Comparison of ENCODE assay signal across 14 cellular contexts in the genomic region with DNA sequence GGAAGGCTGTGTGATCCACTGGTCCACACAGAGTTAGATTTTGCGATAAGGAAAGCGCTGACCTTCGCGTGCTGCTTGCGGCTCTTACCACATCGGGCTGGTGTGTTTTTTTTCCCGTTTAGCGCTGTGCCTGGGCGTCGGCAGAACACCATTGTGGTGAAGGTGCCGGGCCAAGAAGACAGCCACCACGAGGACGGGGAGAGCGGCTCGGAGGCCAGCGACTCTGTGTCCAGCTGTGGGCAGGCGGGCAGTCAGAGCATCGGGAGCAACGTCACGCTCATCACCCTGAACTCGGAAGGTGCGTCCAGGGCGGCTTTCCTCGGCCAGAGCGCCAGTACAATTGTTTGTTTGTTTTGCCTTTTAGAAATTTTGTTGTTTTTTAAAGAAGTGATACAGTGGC. TPM values are rescaled to one million over a fixed set of nuclear protein-coding genes. Genes with fewer than 3 reads are reported as not detected.
A peak's percentile ranks its signal among the peaks of the same experiment; 100 is the strongest.
DNase-seq lines count a peak whose midpoint lies in the region; ATAC-seq and TF ChIP-seq lines count a peak whose summit lies in the region.
"Had no signal": no experiment of that assay in that cellular context is flagged by ENCODE, and none has a peak within 500 bp of the region (broad histone marks: within the 10 kb centered on the region; RNA-seq: fewer than 3 reads in every experiment).

No MANE protein-coding gene starts in this region.

- DNase-seq in activated effector memory CD4-positive, alpha-beta T cell treated with anti-CD3 and anti-CD28 coated beads, Interleukin-2, amount 50 U/mL, for 16 hours, result peak; percentile 48
- DNase-seq in activated effector memory CD4-positive, alpha-beta T cell treated with Interleukin-2 at 50 U/mL for 16 hours, result no peak
- no peak for DNase-seq in activated B cell treated with CpG ODN at 0.5 μM for 24 hours
- peak; percentile 77 for DNase-seq in mesenteric fat pad (ENCODE audit: low spot score)
- DNase-seq in sciatic nerve (ENCODE audit: low spot score), result peak; percentile 41
- no peak for DNase-seq in stimulated activated CD4-positive, alpha-beta T cell treated with anti-CD3 and anti-CD28 coated beads, Interleukin-2, amount 100 ng/mL, for 24 hours
- DNase-seq: C1 segment of cervical spinal cord; CD4-positive, alpha-beta memory T cell; DMS79; H7 had no signal

- no peaks in the 10 kb centered on the region for H3K9me3 Mint-ChIP-seq in activated B cell treated with CpG ODN at 0.5 μM for 24 hours
- H3K9me3 Mint-ChIP-seq: CD4-positive, alpha-beta memory T cell had no signal

- H3K4me3 Mint-ChIP-seq in activated B cell treated with CpG ODN at 0.5 μM for 24 hours, result peak overlapping the region; percentile 26
- H3K4me3 Mint-ChIP-seq: CD4-positive, alpha-beta memory T cell; GM23338 had no signal

- no peak for TF ChIP-seq CTCF in activated B cell treated with CpG ODN at 0.5 μM for 24 hours (IDR thresholded peaks at IDR 0.05)

- H3K27me3 Mint-ChIP-seq in activated B cell treated with CpG ODN at 0.5 μM for 24 hours, result no peaks in the 10 kb centered on the region
- H3K27me3 Mint-ChIP-seq: CD4-positive, alpha-beta memory T cell had no signal

- H3K27ac Mint-ChIP-seq in activated B cell treated with CpG ODN at 0.5 μM for 24 hours, result peak overlapping the region; percentile 61
- H3K27ac Mint-ChIP-seq: GM23338 had no signal

- ATAC-seq in activated B cell treated with CpG ODN at 0.5 μM for 24 hours (ENCODE audit: low read depth), result no peak
- no peak for ATAC-seq in sciatic nerve
- ATAC-seq in GM21786 (IDR thresholded peaks at IDR 0.05; ENCODE audit: unreplicated experiment), result no peak
- ATAC-seq in GM19328 (IDR thresholded peaks at IDR 0.05; ENCODE audit: unreplicated experiment), result no peak
- ATAC-seq: GM12878 had no signal

- CTCF ChIA-PET in activated B cell treated with CpG ODN at 0.5 μM for 24 hours (lab: Charles Lee), result no interaction called here

- POLR2A ChIA-PET in activated B cell treated with CpG ODN at 0.5 μM for 24 hours (lab: Charles Lee), result no interaction called here

- intact Hi-C loops in activated B cell treated with CpG ODN at 0.5 μM for 24 hours (cut with micrococcal nuclease) (loop anchor here (2.0 kb wide), 1 partner anchor 41 kb away; no protein-coding TSS in a partner anchor), sciatic nerve (cut with DNase I) (no loop called here)

- H3K36me3 Mint-ChIP-seq in activated B cell treated with CpG ODN at 0.5 μM for 24 hours (ENCODE audit: low read depth), result peaks cover 85% of the 10 kb centered on the region

- peaks cover 37% of the 10 kb centered on the region for H3K4me1 Mint-ChIP-seq in activated B cell treated with CpG ODN at 0.5 μM for 24 hours

RNA-seq across cellular contexts. Expression of gene BANP, which starts 54.7 kb away (rescaled TPM):
- total RNA-seq in activated B cell treated with CpG ODN at 0.5 μM for 24 hours (62.8 and 72.3 TPM in 2 replicates), mesenteric fat pad (28.8 TPM), sciatic nerve (32.3 TPM)

Comparison
In these comparisons a context has a peak if more than half of its experiments do, and no peak if none do; other contexts are left out.
1. DNase-seq: peak in activated effector memory CD4-positive, alpha-beta T cell treated with anti-CD3 and anti-CD28 coated beads, Interleukin-2, amount 50 U/mL, for 16 hours (single experiment), mesenteric fat pad (single experiment) and sciatic nerve (single experiment); none in activated effector memory CD4-positive, alpha-beta T cell treated with Interleukin-2 at 50 U/mL for 16 hours (single experiment), activated B cell treated with CpG ODN at 0.5 μM for 24 hours (single experiment) and stimulated activated CD4-positive, alpha-beta T cell treated with anti-CD3 and anti-CD28 coated beads, Interleukin-2, amount 100 ng/mL, for 24 hours (0 of 2).